In genomic region chr2:58240595-58240937, GRCh38 we compare ENCODE assay signal across 8 cellular contexts. TPM values are rescaled to one million over a fixed set of nuclear protein-coding genes. Genes with fewer than 3 reads are reported as not detected.
DNase-seq lines count a peak whose midpoint lies in the region; ATAC-seq and TF ChIP-seq lines count a peak whose summit lies in the region.

No MANE protein-coding gene starts in this region.

- peaks cover 3% of the 10 kb centered on the region for H3K36me3 Mint-ChIP-seq in effector memory CD8-positive, alpha-beta T cell (ENCODE audit: insufficient read depth)
- H3K36me3 Mint-ChIP-seq in naive B cell, result no peaks in the 10 kb centered on the region

- no peaks in the 10 kb centered on the region for H3K27me3 ChIP-seq in H7 (ENCODE audit: control insufficient read depth, insufficient read depth, low read length)
- no peaks in the 10 kb centered on the region for H3K27me3 ChIP-seq in OCI-LY3 (ENCODE audit: low read depth, low read length)

- no peaks in the 10 kb centered on the region for H3K9me3 Mint-ChIP-seq in effector memory CD8-positive, alpha-beta T cell
- H3K9me3 Mint-ChIP-seq in naive B cell, result no peaks in the 10 kb centered on the region

- ATAC-seq in effector memory CD8-positive, alpha-beta T cell (replicated peaks), result no peak
- ATAC-seq in naive B cell (ENCODE audit: low read depth in 2 of 2) (no peak), GM18505 (IDR thresholded peaks at IDR 0.05; ENCODE audit: unreplicated experiment) (no peak), GM19467 (IDR thresholded peaks at IDR 0.05; ENCODE audit: unreplicated experiment) (no peak), GM18520 (IDR thresholded peaks at IDR 0.05; ENCODE audit: unreplicated experiment) (no peak)

- peak overlapping the region; percentile 96 to 97 for H3K27ac Mint-ChIP-seq in effector memory CD8-positive, alpha-beta T cell
- H3K27ac Mint-ChIP-seq in naive B cell, result peak overlapping the region; percentile 42 to 98 (median 94)

- H3K36me3 ChIP-seq in H7 (replicated peaks; ENCODE audit: control insufficient read depth, insufficient read depth, low read length), result no peaks in the 10 kb centered on the region
- no peaks in the 10 kb centered on the region for H3K36me3 ChIP-seq in OCI-LY3 (replicated peaks; ENCODE audit: low read depth, low read length)

- peaks cover 0 to 11% of the 10 kb centered on the region in 2 donors for H3K27me3 Mint-ChIP-seq in effector memory CD8-positive, alpha-beta T cell
- no peaks in the 10 kb centered on the region for H3K27me3 Mint-ChIP-seq in naive B cell

- H3K27ac ChIP-seq in OCI-LY3 (ENCODE audit: low read length), result peak overlapping the region; percentile 79; the same call in 1 of the 2 replicates

- peak overlapping the region; percentile 96 for H2AFZ ChIP-seq in OCI-LY3 (ENCODE audit: low read depth, low read length)

- H3K4me3 Mint-ChIP-seq in effector memory CD8-positive, alpha-beta T cell, result peak overlapping the region; percentile 98 to 99
- H3K4me3 Mint-ChIP-seq in naive B cell, result peak overlapping the region; percentile 95 to 99 (median 98)

- no peaks in the 10 kb centered on the region for H3K9me3 ChIP-seq in OCI-LY3 (ENCODE audit: insufficient read depth, low read length)

- peak overlapping the region; percentile 71 for H3K4me3 ChIP-seq in H7 (ENCODE audit: insufficient read depth, low read depth, low read length)
- H3K4me3 ChIP-seq in OCI-LY3 (ENCODE audit: low read length), result peak overlapping the region; percentile 92

- peaks cover 9 to 36% of the 10 kb centered on the region in 2 donors for H3K4me1 Mint-ChIP-seq in effector memory CD8-positive, alpha-beta T cell (ENCODE audit: low read depth in 2 of 2)
- peaks cover 21 to 49% (median 37%) of the 10 kb centered on the region in 3 donors for H3K4me1 Mint-ChIP-seq in naive B cell

- H3K4me1 ChIP-seq in OCI-LY3 (ENCODE audit: low read length), result peaks cover 9% of the 10 kb centered on the region

- peak overlapping the region; percentile 97 for H3K9ac ChIP-seq in OCI-LY3 (ENCODE audit: low read length)

- H3K4me2 ChIP-seq in OCI-LY3 (ENCODE audit: low read length), result peak overlapping the region; percentile 72

- TF ChIP-seq CTCF in OCI-LY3 (IDR thresholded peaks at IDR 0.05; ENCODE audit: low read depth, low read length), result no peak

- no peak for TF ChIP-seq POLR2A in GM18505 (IDR thresholded peaks at IDR 0.05; ENCODE audit: borderline replicate concordance, extremely low read depth, insufficient read depth, insufficient read length)

- H3K79me2 ChIP-seq in OCI-LY3 (ENCODE audit: low read length), result peaks cover 51% of the 10 kb centered on the region

- no peaks in the 10 kb centered on the region for H4K20me1 ChIP-seq in OCI-LY3 (ENCODE audit: insufficient read depth, low read length)

- peak; percentile 72 for DNase-seq in COR-L47 (lab: John Stamatoyannopoulos, UW)
- DNase-seq in H7, result no peak
- DNase-seq in effector memory CD8-positive, alpha-beta T cell, result no peak
- DNase-seq in naive B cell, result no peak

RNA-seq across cellular contexts. Expression of gene FANCL, which starts 0.6 kb away (rescaled TPM):
- 43.3 and 46.8 TPM in 2 replicates for total RNA-seq in H7 (2014; rRNA removed; shearing (Covaris generic))
- 10 to 100 TPM in 5 of 6 donors, 1 to 10 TPM in 1; 5.9 to 21.9 (median 11.7) TPM for polyA plus RNA-seq in naive B cell (ENCODE audit: low read depth in 6 of 6)
